ENCODE assay signal across 21 cellular contexts in the genomic region with DNA sequence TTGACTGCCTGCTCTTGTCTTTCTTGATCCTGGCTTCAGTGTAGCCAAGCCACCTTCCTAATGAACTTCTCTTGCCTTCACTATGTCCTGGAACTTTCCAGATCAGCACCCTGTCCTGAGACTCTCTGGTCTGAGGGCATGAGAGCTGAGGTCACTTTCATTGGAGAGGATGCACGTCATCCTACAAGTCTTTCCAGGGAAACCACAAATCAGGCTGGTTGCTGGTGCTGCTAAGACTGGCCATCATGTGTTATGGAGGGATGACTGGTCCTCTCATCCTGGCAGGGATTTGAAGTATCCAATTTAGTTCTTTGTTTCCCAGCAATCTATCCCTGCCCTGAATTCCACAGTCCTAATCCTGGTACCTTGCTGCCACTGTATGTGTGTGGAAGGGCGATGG.
"Had no signal": no experiment of that assay in that cellular context is flagged by ENCODE, and none has a peak within 500 bp of the region (broad histone marks: within the 10 kb centered on the region; RNA-seq: fewer than 3 reads in every experiment).

No MANE protein-coding gene starts in this region.

- H3K4me3 ChIP-seq: body of pancreas, left lung, lung, smooth muscle cell, transverse colon had no signal

- H3K27ac ChIP-seq: body of pancreas, epithelial cell of prostate, left lung, transverse colon had no signal

- H3K27me3 ChIP-seq: body of pancreas, left lung, transverse colon had no signal

- H3K9me3 ChIP-seq: body of pancreas, left lung, transverse colon had no signal

- H3K4me1 Mint-ChIP-seq: activated naive CD4-positive, alpha-beta T cell treated with anti-CD3 and anti-CD28 coated beads, Interleukin-2, amount 50 U/mL, for 24 hours; stimulated activated naive B cell treated with anti-CD40 and anti-IgM and Interleukin-4, amounts not matched to agents 10 μg/mL and 1 μg/mL and 100 μg/mL, for 72 hours had no signal

- H3K36me3 ChIP-seq: left lung, transverse colon had no signal

- FAIRE-seq: kidney, TTC549, urothelium cell line had no signal

- H3K4me2 ChIP-seq: smooth muscle cell had no signal

- H3K4me3 Mint-ChIP-seq: activated CD8-positive, alpha-beta T cell treated with anti-CD3 and anti-CD28 coated beads, Interleukin-2, amount 10 ng/mL, durations not matched to agents 7 days and 5 days; activated naive CD4-positive, alpha-beta T cell treated with anti-CD3 and anti-CD28 coated beads, Interleukin-2, amount 50 U/mL, for 24 hours; stimulated activated naive B cell treated with anti-CD40 and anti-IgM and Interleukin-4, amounts not matched to agents 10 μg/mL and 1 μg/mL and 100 μg/mL, for 72 hours had no signal

- H3K4me1 ChIP-seq: body of pancreas, left lung, transverse colon had no signal

- H3K36me3 Mint-ChIP-seq: activated naive CD4-positive, alpha-beta T cell treated with anti-CD3 and anti-CD28 coated beads, Interleukin-2, amount 50 U/mL, for 24 hours; stimulated activated naive B cell treated with anti-CD40 and anti-IgM and Interleukin-4, amounts not matched to agents 10 μg/mL and 1 μg/mL and 100 μg/mL, for 72 hours had no signal

- ATAC-seq: activated CD8-positive, alpha-beta T cell treated with anti-CD3 and anti-CD28 coated beads, Interleukin-2, amount 10 ng/mL, durations not matched to agents 7 days and 5 days; body of pancreas; left lung; sciatic nerve; stimulated activated naive B cell treated with anti-CD40 and anti-IgM and Interleukin-4, amounts not matched to agents 10 μg/mL and 1 μg/mL and 100 μg/mL, for 72 hours had no signal

- H3K27ac Mint-ChIP-seq: activated CD8-positive, alpha-beta T cell treated with anti-CD3 and anti-CD28 coated beads, Interleukin-2, amount 10 ng/mL, durations not matched to agents 7 days and 5 days; activated naive CD4-positive, alpha-beta T cell treated with anti-CD3 and anti-CD28 coated beads, Interleukin-2, amount 50 U/mL, for 24 hours; stimulated activated naive B cell treated with anti-CD40 and anti-IgM and Interleukin-4, amounts not matched to agents 10 μg/mL and 1 μg/mL and 100 μg/mL, for 72 hours had no signal

- H3K9me3 Mint-ChIP-seq: activated naive CD4-positive, alpha-beta T cell treated with anti-CD3 and anti-CD28 coated beads, Interleukin-2, amount 50 U/mL, for 24 hours had no signal

- DNase-seq: activated CD4-positive, alpha-beta T cell treated with anti-CD3 and anti-CD28 coated beads for 1 hour; activated CD4-positive, alpha-beta T cell treated with anti-CD3 and anti-CD28 coated beads, Interleukin-2, amount 50 U/mL, for 1 hour; activated CD8-positive, alpha-beta T cell treated with anti-CD3 and anti-CD28 coated beads, Interleukin-2, amount 10 ng/mL, durations not matched to agents 7 days and 5 days; activated gamma-delta T cell treated with Interleukin-2 at 50 U/mL for 16 hours; anterior cingulate cortex; body of pancreas; kidney; left lung; midbrain; posterior cingulate gyrus; stimulated activated CD4-positive, alpha-beta T cell treated with anti-CD3 and anti-CD28 coated beads, Interleukin-15, amount 100 ng/mL, for 24 hours; stimulated activated CD8-positive, alpha-beta memory T cell treated with anti-CD3 and anti-CD28 coated beads, Interleukin-4, amount 100 ng/mL, for 48 hours; stimulated activated naive B cell treated with anti-CD40 and anti-IgM and Interleukin-4, amounts not matched to agents 10 μg/mL and 1 μg/mL and 100 μg/mL, for 72 hours; transverse colon had no signal
